ENCODE assay signal across 9 cellular contexts in the genomic region with DNA sequence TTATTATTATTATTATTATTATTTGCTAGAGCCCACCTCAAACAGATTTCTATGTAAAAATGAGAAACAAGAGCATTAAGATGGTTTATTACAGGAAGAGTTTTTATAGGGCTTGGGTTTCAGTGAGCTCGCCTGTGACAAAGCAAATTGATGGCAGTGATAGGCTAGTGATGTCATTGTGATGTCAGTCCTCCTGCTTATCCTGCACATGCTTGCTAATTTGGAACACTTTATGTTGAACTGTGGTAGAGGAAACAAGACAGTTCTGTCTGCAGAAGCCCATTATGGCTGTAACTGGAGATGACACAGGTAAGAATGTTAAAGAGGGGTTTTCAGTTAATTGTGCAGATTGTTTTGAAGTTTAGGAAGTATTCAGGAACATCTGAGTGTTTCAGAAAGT.
DNase-seq lines count a peak whose midpoint lies in the region; TF ChIP-seq lines count a peak whose summit lies in the region.
"Had no signal": no experiment of that assay in that cellular context is flagged by ENCODE, and none has a peak within 500 bp of the region (broad histone marks: within the 10 kb centered on the region; RNA-seq: fewer than 3 reads in every experiment).

No MANE protein-coding gene starts in this region.

- H3K27ac Mint-ChIP-seq in dendritic cell treated with granulocyte-macrophage colony-stimulating factor and Interleukin-4, amounts not matched to agents 40 ng/mL and 50 ng/mL, for 4 days: peak overlapping the region; percentile 99

- peak overlapping the region; percentile 88 for H3K27ac ChIP-seq in SU-DHL-6 (ENCODE audit: low read depth, low read length)
- peak overlapping the region; percentile 61 for H3K27ac ChIP-seq in neural cell (ENCODE audit: low read length)
- H3K27ac ChIP-seq: C4-2B had no signal

- peak overlapping the region; percentile 67 for H3K9ac ChIP-seq in SU-DHL-6 (ENCODE audit: low read length)
- peak overlapping the region; percentile 46 for H3K9ac ChIP-seq in neural cell (ENCODE audit: low read length)

- no peaks in the 10 kb centered on the region for H3K27me3 ChIP-seq in SU-DHL-6 (ENCODE audit: low read length)
- no peaks in the 10 kb centered on the region for H3K27me3 ChIP-seq in neural cell (ENCODE audit: insufficient read depth, low read depth, low read length)

- peak; percentile 3 for DNase-seq in NCI-H2029 (lab: John Stamatoyannopoulos, UW)
- DNase-seq in NCI-H2029 treated with DMSO at 0.1 percent for 48 hours (lab: John Stamatoyannopoulos, UW): no peak
- DNase-seq in SIG-M5 (lab: John Stamatoyannopoulos, UW): no peak
- DNase-seq in ureter (ENCODE audit: low spot score): no peak
- DNase-seq in NCI-H1930 (lab: John Stamatoyannopoulos, UW): no peak

- TF ChIP-seq RAD21 in neural cell (conservative IDR thresholded peaks at IDR 0.05): no peak

- no peaks in the 10 kb centered on the region for H3K27me3 Mint-ChIP-seq in dendritic cell treated with granulocyte-macrophage colony-stimulating factor and Interleukin-4, amounts not matched to agents 40 ng/mL and 50 ng/mL, for 4 days

- no peaks in the 10 kb centered on the region for H4K20me1 ChIP-seq in SU-DHL-6 (ENCODE audit: low read depth, low read length)
- H4K20me1 ChIP-seq in neural cell (ENCODE audit: insufficient read depth): no peaks in the 10 kb centered on the region

- H3K9me3 ChIP-seq in SU-DHL-6 (ENCODE audit: insufficient read depth, low read length) (no peaks in the 10 kb centered on the region), neural cell (ENCODE audit: low read length) (no peaks in the 10 kb centered on the region)

- no peak for TF ChIP-seq EP300 in neural cell (conservative IDR thresholded peaks at IDR 0.05; ENCODE audit: poor library complexity, severe bottlenecking)

- H3K4me3 ChIP-seq in SU-DHL-6 (ENCODE audit: insufficient read depth, low read length, poor library complexity, severe bottlenecking) (peak overlapping the region; percentile 59), neural cell (ENCODE audit: low read length) (peak overlapping the region; percentile 63)

- H3K36me3 ChIP-seq in SU-DHL-6 (ENCODE audit: low read length): no peaks in the 10 kb centered on the region
- no peaks in the 10 kb centered on the region for H3K36me3 ChIP-seq in neural cell (ENCODE audit: insufficient read depth, low read length)

- no peaks in the 10 kb centered on the region for H3K9me3 Mint-ChIP-seq in dendritic cell treated with granulocyte-macrophage colony-stimulating factor and Interleukin-4, amounts not matched to agents 40 ng/mL and 50 ng/mL, for 4 days

- peak overlapping the region; percentile 75 for H3K4me3 Mint-ChIP-seq in dendritic cell treated with granulocyte-macrophage colony-stimulating factor and Interleukin-4, amounts not matched to agents 40 ng/mL and 50 ng/mL, for 4 days

- H2AFZ ChIP-seq in SU-DHL-6 (ENCODE audit: low read depth, low read length, severe bottlenecking) (peak overlapping the region; percentile 69), neural cell (ENCODE audit: low read depth, low read length) (no peak overlapping the region)

- H3K9me2 ChIP-seq in SU-DHL-6 (replicated peaks; ENCODE audit: insufficient read depth, low read length): no peaks in the 10 kb centered on the region
- no peaks in the 10 kb centered on the region for H3K9me2 ChIP-seq in neural cell (ENCODE audit: insufficient read depth, low read length)

- intact Hi-C loops in dendritic cell treated with granulocyte-macrophage colony-stimulating factor and Interleukin-4, amounts not matched to agents 40 ng/mL and 50 ng/mL, for 4 days (cut with micrococcal nuclease): loop anchor here (1.0 kb wide), 1 partner anchor 68 kb away; no protein-coding TSS in a partner anchor

- H3K4me1 Mint-ChIP-seq in dendritic cell treated with granulocyte-macrophage colony-stimulating factor and Interleukin-4, amounts not matched to agents 40 ng/mL and 50 ng/mL, for 4 days (ENCODE audit: low read depth): peaks cover 42% of the 10 kb centered on the region

- TF ChIP-seq CTCF in SU-DHL-6 (IDR thresholded peaks at IDR 0.05; ENCODE audit: insufficient read depth, low read length, poor library complexity, severe bottlenecking) (no peak), neural cell (IDR thresholded peaks at IDR 0.05; ENCODE audit: poor library complexity, severe bottlenecking) (no peak)

- H3F3A ChIP-seq in SU-DHL-6 (ENCODE audit: insufficient read depth) (peaks cover 27% of the 10 kb centered on the region), neural cell (ENCODE audit: insufficient read depth, low read length, poor library complexity, severe bottlenecking) (no peaks in the 10 kb centered on the region)

- H3K4me2 ChIP-seq in SU-DHL-6 (ENCODE audit: low read depth, low read length, poor library complexity, severe bottlenecking): peak overlapping the region; percentile 94
- peak overlapping the region; percentile 31 for H3K4me2 ChIP-seq in neural cell (ENCODE audit: low read length)

- H3K79me2 ChIP-seq in SU-DHL-6 (ENCODE audit: insufficient read depth, low read length) (0 out of 2 replicates have a peak, but pooled peaks cover 4% of the 10 kb centered on the region), neural cell (replicated peaks; ENCODE audit: insufficient read depth, low read length) (no peaks in the 10 kb centered on the region)

- peaks cover 6% of the 10 kb centered on the region for H3K36me3 Mint-ChIP-seq in dendritic cell treated with granulocyte-macrophage colony-stimulating factor and Interleukin-4, amounts not matched to agents 40 ng/mL and 50 ng/mL, for 4 days (ENCODE audit: low read depth)

TF ChIP-seq in neural cell, 6 proteins besides CTCF, POLR2A, EP300 and RAD21:
- TF ChIP-seq POLR2AphosphoS5 (IDR thresholded peaks at IDR 0.05) (no peak), EZH2 (IDR thresholded peaks at IDR 0.05; ENCODE audit: borderline replicate concordance, insufficient read depth, low read length, poor library complexity, severe bottlenecking) (no peak), MXI1 (conservative IDR thresholded peaks at IDR 0.05; ENCODE audit: poor library complexity, severe bottlenecking) (no peak), SMC3 (conservative IDR thresholded peaks at IDR 0.05; ENCODE audit: poor library complexity) (no peak), TAF1 (IDR thresholded peaks at IDR 0.05; ENCODE audit: low read depth) (no peak)
- TF ChIP-seq, protein P1, sequence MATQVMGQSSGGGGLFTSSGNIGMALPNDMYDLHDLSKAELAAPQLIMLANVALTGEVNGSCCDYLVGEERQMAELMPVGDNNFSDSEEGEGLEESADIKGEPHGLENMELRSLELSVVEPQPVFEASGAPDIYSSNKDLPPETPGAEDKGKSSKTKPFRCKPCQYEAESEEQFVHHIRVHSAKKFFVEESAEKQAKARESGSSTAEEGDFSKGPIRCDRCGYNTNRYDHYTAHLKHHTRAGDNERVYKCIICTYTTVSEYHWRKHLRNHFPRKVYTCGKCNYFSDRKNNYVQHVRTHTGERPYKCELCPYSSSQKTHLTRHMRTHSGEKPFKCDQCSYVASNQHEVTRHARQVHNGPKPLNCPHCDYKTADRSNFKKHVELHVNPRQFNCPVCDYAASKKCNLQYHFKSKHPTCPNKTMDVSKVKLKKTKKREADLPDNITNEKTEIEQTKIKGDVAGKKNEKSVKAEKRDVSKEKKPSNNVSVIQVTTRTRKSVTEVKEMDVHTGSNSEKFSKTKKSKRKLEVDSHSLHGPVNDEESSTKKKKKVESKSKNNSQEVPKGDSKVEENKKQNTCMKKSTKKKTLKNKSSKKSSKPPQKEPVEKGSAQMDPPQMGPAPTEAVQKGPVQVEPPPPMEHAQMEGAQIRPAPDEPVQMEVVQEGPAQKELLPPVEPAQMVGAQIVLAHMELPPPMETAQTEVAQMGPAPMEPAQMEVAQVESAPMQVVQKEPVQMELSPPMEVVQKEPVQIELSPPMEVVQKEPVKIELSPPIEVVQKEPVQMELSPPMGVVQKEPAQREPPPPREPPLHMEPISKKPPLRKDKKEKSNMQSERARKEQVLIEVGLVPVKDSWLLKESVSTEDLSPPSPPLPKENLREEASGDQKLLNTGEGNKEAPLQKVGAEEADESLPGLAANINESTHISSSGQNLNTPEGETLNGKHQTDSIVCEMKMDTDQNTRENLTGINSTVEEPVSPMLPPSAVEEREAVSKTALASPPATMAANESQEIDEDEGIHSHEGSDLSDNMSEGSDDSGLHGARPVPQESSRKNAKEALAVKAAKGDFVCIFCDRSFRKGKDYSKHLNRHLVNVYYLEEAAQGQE (IDR thresholded peaks at IDR 0.05; ENCODE audit: borderline replicate concordance): no peak
